Comparison of ENCODE assay signal across 7 cellular contexts in genomic region chr6:66340736-66341135, GRCh38.
"Had no signal": no experiment of that assay in that cellular context is flagged by ENCODE, and none has a peak within 500 bp of the region (broad histone marks: within the 10 kb centered on the region; RNA-seq: fewer than 3 reads in every experiment).

No MANE protein-coding gene starts in this region.

- FAIRE-seq: GM12878, GM12891, GM12892, GM18507, GM19239 had no signal

- H3K4me3 ChIP-seq: GM12878 had no signal

- DNase-seq: GDM1, GF-D8 had no signal

- ATAC-seq: GM12878 had no signal
